Comparison of ENCODE assay signal across 8 cellular contexts in genomic region chr22:36455571-36456458, GRCh38. TPM values are rescaled to one million over a fixed set of nuclear protein-coding genes. Genes with fewer than 3 reads are reported as not detected.
DNase-seq lines count a peak whose midpoint lies in the region; ATAC-seq and TF ChIP-seq lines count a peak whose summit lies in the region.

No MANE protein-coding gene starts in this region.

- H3K36me3 Mint-ChIP-seq in glutamatergic neuron (ENCODE audit: unreplicated experiment), result no peaks in the 10 kb centered on the region

- H3K27ac ChIP-seq in RWPE1, result peak overlapping the region; percentile 30

- H3K4me3 Mint-ChIP-seq in glutamatergic neuron (ENCODE audit: unreplicated experiment), result peak overlapping the region; percentile 53

- H3K27me3 Mint-ChIP-seq in glutamatergic neuron (ENCODE audit: unreplicated experiment), result peaks cover 3% of the 10 kb centered on the region

- H3K4me1 Mint-ChIP-seq in glutamatergic neuron (ENCODE audit: low read depth, unreplicated experiment), result peaks cover 7% of the 10 kb centered on the region

- peak overlapping the region; percentile 10 for H3K27ac Mint-ChIP-seq in glutamatergic neuron (ENCODE audit: unreplicated experiment)

- DNase-seq in GM10266 (ENCODE audit: extremely low spot score), result peak; percentile 33
- DNase-seq in RWPE1 (ENCODE audit: low spot score), result no peak
- DNase-seq in glutamatergic neuron, result no peak
- no peak for DNase-seq in sciatic nerve (ENCODE audit: low spot score)
- DNase-seq in AG08395 (ENCODE audit: low spot score), result no peak
- DNase-seq in NCI-H2081 treated with DMSO at 0.1 percent for 48 hours (lab: John Stamatoyannopoulos, UW), result no peak
- no peak for DNase-seq in GOT3 (lab: John Stamatoyannopoulos, UW)

- POLR2A ChIA-PET in RWPE1 (lab: Yijun Ruan, JAX; ENCODE audit: low non-redundant PET), result no interaction called here

- intact Hi-C loops in sciatic nerve (cut with DNase I), result no loop called here

- peaks cover 2% of the 10 kb centered on the region for H3K9me3 Mint-ChIP-seq in glutamatergic neuron (ENCODE audit: unreplicated experiment)

- TF ChIP-seq CTCF in GM10266 (IDR thresholded peaks at IDR 0.05; ENCODE audit: control insufficient read depth, insufficient read depth, low read depth, missing control alignments) (no peak), RWPE1 (conservative IDR thresholded peaks at IDR 0.05; ENCODE audit: low read depth) (no peak), glutamatergic neuron (IDR thresholded peaks at IDR 0.05; ENCODE audit: partially characterized antibody, unreplicated experiment) (no peak)

- ATAC-seq in sciatic nerve, result peak; percentile 3
- no peak for ATAC-seq in HG02870 (IDR thresholded peaks at IDR 0.05; ENCODE audit: unreplicated experiment)

- CTCF ChIA-PET in RWPE1 (lab: Yijun Ruan, JAX), result interaction anchor here (0.9 kb wide), 1 partner anchor 14 kb away, joined by 4 read pairs; no protein-coding TSS in a partner anchor

RNA-seq across cellular contexts. Expression of gene TXN2, which starts 25.6 kb away (rescaled TPM):
- total RNA-seq in glutamatergic neuron (ENCODE audit: unreplicated experiment) (66.1 TPM), sciatic nerve (45.4 TPM)

RNA-seq across cellular contexts. Expression of gene FOXRED2, which starts 51.0 kb away (rescaled TPM):
- total RNA-seq in glutamatergic neuron (ENCODE audit: unreplicated experiment), result 41.6 TPM
- total RNA-seq in sciatic nerve, result 13.7 TPM
